Comparison of ENCODE assay signal across 8 cellular contexts in the genomic region with DNA sequence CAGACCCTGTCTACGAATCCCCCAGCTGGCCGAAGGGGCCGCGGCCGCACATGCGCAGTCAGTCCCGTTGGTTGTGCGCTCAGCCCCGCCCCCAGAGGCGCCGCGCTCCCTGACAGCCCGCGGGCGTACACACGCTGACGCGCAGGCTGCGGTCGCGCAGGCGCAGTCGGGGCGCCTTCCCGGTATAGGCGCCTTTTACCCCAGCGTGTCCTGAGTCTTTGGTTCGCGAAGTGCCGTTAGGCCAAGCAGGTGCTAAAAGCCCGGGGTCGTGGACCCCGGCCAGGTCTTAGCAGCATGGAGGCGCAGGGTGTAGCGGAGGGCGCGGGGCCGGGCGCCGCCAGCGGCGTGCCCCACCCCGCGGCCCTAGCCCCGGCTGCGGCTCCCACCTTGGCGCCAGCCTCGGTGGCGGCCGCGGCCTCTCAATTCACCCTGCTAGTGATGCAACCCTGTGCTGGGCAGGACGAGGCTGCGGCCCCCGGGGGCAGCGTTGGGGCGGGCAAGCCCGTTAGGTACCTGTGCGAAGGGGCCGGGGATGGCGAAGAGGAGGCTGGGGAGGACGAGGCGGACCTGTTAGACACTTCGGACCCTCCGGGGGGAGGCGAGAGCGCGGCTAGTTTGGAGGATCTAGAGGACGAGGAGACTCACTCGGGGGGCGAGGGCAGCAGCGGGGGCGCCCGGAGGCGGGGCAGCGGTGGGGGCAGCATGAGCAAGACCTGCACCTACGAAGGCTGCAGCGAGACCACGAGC.
DNase-seq lines count a peak whose midpoint lies in the region; ATAC-seq and TF ChIP-seq lines count a peak whose summit lies in the region.

Gene RFXAP, plus strand, starts transcription at position 159 of the 747 bp plus-strand sequence. Its CDS starts 136 bp downstream, at position 295.

- H3K27me3 ChIP-seq in DOHH2 (ENCODE audit: control insufficient read depth, low read length): no peaks in the 10 kb centered on the region

- peaks cover 14% of the 10 kb centered on the region; the same call in 1 of the 2 replicates for H4K20me1 ChIP-seq in DOHH2 (ENCODE audit: control insufficient read depth, insufficient read depth, low read depth, low read length)

- peak within 1 kb of the TSS; percentile 65 to 86 (median 80) for H3K27ac Mint-ChIP-seq in nephron

- H3K4me1 ChIP-seq in DOHH2 (ENCODE audit: control insufficient read depth, low read length): peaks cover 38% of the 10 kb centered on the region

- H3K9me3 ChIP-seq in DOHH2 (ENCODE audit: control insufficient read depth, insufficient read depth, low read length): no peaks in the 10 kb centered on the region

- H3F3A ChIP-seq in DOHH2 (ENCODE audit: control insufficient read depth, insufficient read depth): 0 out of 2 replicates have a peak, but pooled peaks cover 2% of the 10 kb centered on the region

- peak; percentile 80 for ATAC-seq in GM21723 (IDR thresholded peaks at IDR 0.05; ENCODE audit: unreplicated experiment)
- ATAC-seq in stimulated activated naive CD8-positive, alpha-beta T cell treated with anti-CD3 and anti-CD28 coated beads, Interleukin-15, Interleukin-2, amounts not matched to agents 100 U/mL and 50 U/mL, for 24 hours: peak; percentile 95

- peaks cover 26% of the 10 kb centered on the region for H3K36me3 ChIP-seq in DOHH2 (ENCODE audit: control insufficient read depth, low read length)

- H3K36me3 Mint-ChIP-seq in nephron (ENCODE audit: low read depth): no peaks in the 10 kb centered on the region

- H3K9me3 Mint-ChIP-seq in nephron: no peaks in the 10 kb centered on the region

- H3K4me3 ChIP-seq in DOHH2 (ENCODE audit: low read length): peak within 1 kb of the TSS; percentile 89

- no peaks in the 10 kb centered on the region for H3K27me3 Mint-ChIP-seq in nephron (ENCODE audit: low read depth)

- H3K4me2 ChIP-seq in DOHH2 (ENCODE audit: low read length): peak within 1 kb of the TSS; percentile 97

- TF ChIP-seq CTCF in DOHH2 (IDR thresholded peaks at IDR 0.05; ENCODE audit: low read depth, low read length, poor library complexity, severe bottlenecking): no peak
- no peak for TF ChIP-seq CTCF in nephron (IDR thresholded peaks at IDR 0.05; ENCODE audit: unreplicated experiment in 3 of 3)

- H3K27ac ChIP-seq in DOHH2 (ENCODE audit: low read depth, low read length): peak within 1 kb of the TSS; percentile 57

- H3K4me3 Mint-ChIP-seq in nephron: peak within 1 kb of the TSS; percentile 89 to 96 (median 92)

- peaks cover 31% of the 10 kb centered on the region for H3K4me1 Mint-ChIP-seq in nephron

- DNase-seq in KG1 (lab: John Stamatoyannopoulos, UW) (peak; percentile 70), RPMI8226 (peak; percentile 90), fibroblast of peridontal ligament (ENCODE audit: extremely low read depth) (peak; percentile 81)
- peak; percentile 80 to 88 for DNase-seq in activated T-helper 1 cell treated with anti-CD3 and anti-CD28 coated beads, Interleukin-2, amount 50 U/mL, for 16 hours (ENCODE audit: low read depth in 1 of 2, low spot score in 1 of 2)
- DNase-seq in stimulated activated naive CD8-positive, alpha-beta T cell treated with anti-CD3 and anti-CD28 coated beads, Interleukin-15, Interleukin-2, amounts not matched to agents 100 U/mL and 50 U/mL, for 24 hours: peak; percentile 95

- no peaks in the 10 kb centered on the region for H3K9me2 ChIP-seq in DOHH2 (replicated peaks; ENCODE audit: control insufficient read depth, low read length)

- H3K79me2 ChIP-seq in DOHH2 (ENCODE audit: control insufficient read depth, low read length): peaks cover 51% of the 10 kb centered on the region

Comparison
In these comparisons a context has a peak if more than half of its experiments do, and no peak if none do; other contexts are left out.
1. Peak in every context shown above with its lines: DNase-seq, ATAC-seq, H3K4me3 ChIP-seq and H3K27ac ChIP-seq.